In the genomic region with DNA sequence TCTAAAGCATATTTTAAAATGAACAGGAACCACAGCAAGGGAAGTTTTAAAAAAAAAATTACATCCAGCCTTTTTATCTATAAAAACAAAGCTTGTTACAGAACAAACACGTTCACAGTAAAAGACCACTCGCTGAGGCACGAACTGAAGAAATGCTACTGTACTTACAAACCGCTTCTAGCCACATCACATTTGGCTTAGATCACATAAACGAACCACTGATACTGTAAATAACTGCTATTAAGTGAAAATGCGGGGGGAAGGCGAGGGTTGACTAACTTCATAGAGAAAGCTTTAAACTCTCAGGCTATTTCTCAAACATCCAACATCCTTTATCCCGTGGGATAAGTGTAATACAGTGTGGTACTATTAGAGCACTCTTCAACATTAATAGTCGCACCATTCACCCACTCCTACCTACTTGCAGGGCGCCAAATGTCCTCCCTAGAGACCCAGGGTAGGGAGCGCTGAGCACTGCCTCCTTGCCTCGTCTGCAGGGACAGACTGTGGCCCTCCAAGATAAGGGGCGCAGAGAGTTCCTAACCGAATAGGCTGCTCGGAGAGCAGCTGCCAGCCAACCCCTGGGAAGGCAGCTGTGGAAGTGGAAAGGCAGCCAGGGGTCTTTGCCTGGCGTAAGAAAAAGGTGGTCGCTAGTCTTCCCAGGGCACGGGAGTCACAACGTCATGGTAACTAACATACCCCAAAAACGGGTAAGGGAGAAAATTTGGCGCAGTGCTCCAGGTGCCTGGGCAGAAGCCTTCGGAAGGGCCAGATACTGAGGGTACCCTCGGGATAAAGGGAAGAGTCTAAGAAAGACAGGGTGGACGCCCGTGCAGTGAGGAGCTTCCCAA, we compare ENCODE assay signal across 8 cellular contexts. TPM values are rescaled to one million over a fixed set of nuclear protein-coding genes. Genes with fewer than 3 reads are reported as not detected.
DNase-seq lines count a peak whose midpoint lies in the region; ATAC-seq lines count a peak whose summit lies in the region.

No MANE protein-coding gene starts in this region.

- DNase-seq in activated T-cell treated with anti-CD3 and anti-CD28 coated beads for 24 hours (ENCODE audit: low read depth) = peak; percentile 26
- DNase-seq in activated T-cell treated with anti-CD3 and anti-CD28 coated beads for 4 hours = no peak
- DNase-seq in NCI-H524 (lab: John Stamatoyannopoulos, UW) = peak; percentile 82 to 83
- peak; percentile 33 for DNase-seq in activated naive CD4-positive, alpha-beta T cell treated with anti-CD3 and anti-CD28 coated beads, Interleukin-2, amount 50 U/mL, for 16 hours
- DNase-seq in left cardiac atrium = peak; percentile 37
- peak; percentile 42 for DNase-seq in pons (ENCODE audit: low spot score)

- intact Hi-C loops in left cardiac atrium (cut with DNase I) = no loop called here

- ATAC-seq in HG02884 (IDR thresholded peaks at IDR 0.05; ENCODE audit: unreplicated experiment) (peak; percentile 27), left cardiac atrium (peak; percentile 4 to 28), HG03045 (IDR thresholded peaks at IDR 0.05; ENCODE audit: unreplicated experiment) (no peak)

RNA-seq across cellular contexts. Expression of a gene that starts 0.8 kb away (rescaled TPM):
- total RNA-seq in left cardiac atrium = 10 to 100 TPM; 11.2 to 13.3 TPM
